Comparison of ENCODE assay signal across 15 cellular contexts in genomic region chr10:132353456-132354355, GRCh38. TPM values are rescaled to one million over a fixed set of nuclear protein-coding genes. Genes with fewer than 3 reads are reported as not detected.
DNase-seq lines count a peak whose midpoint lies in the region; ATAC-seq and TF ChIP-seq lines count a peak whose summit lies in the region.
"Had no signal": no experiment of that assay in that cellular context is flagged by ENCODE, and none has a peak within 500 bp of the region (broad histone marks: within the 10 kb centered on the region; RNA-seq: fewer than 3 reads in every experiment).

No MANE protein-coding gene starts in this region.

- H3K23ac ChIP-seq in neuronal stem cell (ENCODE audit: low read depth, low read length, poor library complexity): no peak overlapping the region

- H3K27ac Mint-ChIP-seq in activated naive CD8-positive, alpha-beta T cell treated with anti-CD3 and anti-CD28 coated beads, Interleukin-2, amount 10 ng/mL, durations not matched to agents 7 days and 5 days: peak overlapping the region; percentile 6
- no peak overlapping the region for H3K27ac Mint-ChIP-seq in activated naive CD8-positive, alpha-beta T cell treated with anti-CD3 and anti-CD28 coated beads for 36 hours
- H3K27ac Mint-ChIP-seq in chondrocyte (ENCODE audit: unreplicated experiment): no peak overlapping the region
- no peak overlapping the region for H3K27ac Mint-ChIP-seq in T-helper 2 cell treated with Interferon-gamma antibody and Interleukin-4, amounts not matched to agents 5 μg/mL and 100 μg/mL, for 36 hours

- no CpG with 5 or more reads among the region's 20 CpGs for WGBS in neuronal stem cell (ENCODE audit: extremely low coverage in 2 of 2, insufficient read length in 2 of 2, insufficient replicate concordance in 1 of 2), 2 donors

- TF ChIP-seq CTCF in chondrocyte (IDR thresholded peaks at IDR 0.05): no peak
- no peak for TF ChIP-seq CTCF in upper lobe of right lung (IDR thresholded peaks at IDR 0.05)

- H4K8ac ChIP-seq in neuronal stem cell (ENCODE audit: low read depth, low read length): no peak overlapping the region

- H3K18ac ChIP-seq in neuronal stem cell (ENCODE audit: low read length): peak overlapping the region; percentile 18

- no peak overlapping the region for H3K4me2 ChIP-seq in neuronal stem cell (ENCODE audit: insufficient read depth, low read length, poor library complexity, severe bottlenecking)

- H3K4me1 ChIP-seq in neuronal stem cell (ENCODE audit: control insufficient read depth in 2 of 2, insufficient read depth in 1 of 2, low read depth in 1 of 2, low read length in 2 of 2): no peaks in the 10 kb centered on the region
- no peaks in the 10 kb centered on the region for H3K4me1 ChIP-seq in upper lobe of right lung
- H3K4me1 ChIP-seq: Caco-2 had no signal

- H3K4me3 ChIP-seq in neuronal stem cell (ENCODE audit: low read length in 2 of 2): no peak overlapping the region
- H3K4me3 ChIP-seq in upper lobe of right lung: no peak overlapping the region
- H3K4me3 ChIP-seq: MG63 had no signal

- H4K91ac ChIP-seq in neuronal stem cell (ENCODE audit: low read depth, low read length, poor library complexity): no peak overlapping the region

- intact Hi-C loops in upper lobe of right lung (cut with DNase I): loop anchor here (5.0 kb wide), 1 partner anchor 126 kb away; no protein-coding TSS in a partner anchor

- H3K36me3 ChIP-seq in neuronal stem cell (replicated peaks in 1 of 2; ENCODE audit: control insufficient read depth in 2 of 2, insufficient read depth in 2 of 2, low read length in 2 of 2) (peaks cover 0 to 43% of the 10 kb centered on the region in 2 donors), upper lobe of right lung (peaks cover 3% of the 10 kb centered on the region)
- H3K36me3 ChIP-seq: MG63 had no signal

- no peaks in the 10 kb centered on the region for H3K27me3 Mint-ChIP-seq in activated naive CD8-positive, alpha-beta T cell treated with anti-CD3 and anti-CD28 coated beads, Interleukin-2, amount 10 ng/mL, durations not matched to agents 7 days and 5 days
- H3K27me3 Mint-ChIP-seq in activated naive CD8-positive, alpha-beta T cell treated with anti-CD3 and anti-CD28 coated beads for 36 hours: no peaks in the 10 kb centered on the region
- H3K27me3 Mint-ChIP-seq in chondrocyte (ENCODE audit: low read depth): no peaks in the 10 kb centered on the region
- no peaks in the 10 kb centered on the region for H3K27me3 Mint-ChIP-seq in T-helper 2 cell treated with Interferon-gamma antibody and Interleukin-4, amounts not matched to agents 5 μg/mL and 100 μg/mL, for 36 hours (ENCODE audit: low read depth)

- H2AK5ac ChIP-seq in neuronal stem cell (ENCODE audit: low read depth, low read length): peak overlapping the region; percentile 74

- H2BK5ac ChIP-seq in neuronal stem cell (ENCODE audit: low read length): peak overlapping the region; percentile 35

- ATAC-seq in activated naive CD8-positive, alpha-beta T cell treated with anti-CD3 and anti-CD28 coated beads, Interleukin-2, amount 10 ng/mL, durations not matched to agents 7 days and 5 days (ENCODE audit: low read depth): no peak
- ATAC-seq in upper lobe of right lung: no peak

- H2BK12ac ChIP-seq in neuronal stem cell (ENCODE audit: low read length): no peak overlapping the region

- H3K4me1 Mint-ChIP-seq in activated naive CD8-positive, alpha-beta T cell treated with anti-CD3 and anti-CD28 coated beads, Interleukin-2, amount 10 ng/mL, durations not matched to agents 7 days and 5 days: peaks cover 2% of the 10 kb centered on the region
- H3K4me1 Mint-ChIP-seq in activated naive CD8-positive, alpha-beta T cell treated with anti-CD3 and anti-CD28 coated beads for 36 hours: peaks cover 2% of the 10 kb centered on the region
- no peaks in the 10 kb centered on the region for H3K4me1 Mint-ChIP-seq in chondrocyte (ENCODE audit: low read depth)
- H3K4me1 Mint-ChIP-seq in T-helper 2 cell treated with Interferon-gamma antibody and Interleukin-4, amounts not matched to agents 5 μg/mL and 100 μg/mL, for 36 hours (ENCODE audit: low read depth): no peaks in the 10 kb centered on the region

- peak overlapping the region; percentile 6 for H3K14ac ChIP-seq in neuronal stem cell (ENCODE audit: low read length)

- no peaks in the 10 kb centered on the region for H3K36me3 Mint-ChIP-seq in activated naive CD8-positive, alpha-beta T cell treated with anti-CD3 and anti-CD28 coated beads, Interleukin-2, amount 10 ng/mL, durations not matched to agents 7 days and 5 days
- peaks cover 2% of the 10 kb centered on the region for H3K36me3 Mint-ChIP-seq in activated naive CD8-positive, alpha-beta T cell treated with anti-CD3 and anti-CD28 coated beads for 36 hours
- H3K36me3 Mint-ChIP-seq in chondrocyte (ENCODE audit: low read depth): peaks cover 4% of the 10 kb centered on the region
- peaks cover 2% of the 10 kb centered on the region for H3K36me3 Mint-ChIP-seq in T-helper 2 cell treated with Interferon-gamma antibody and Interleukin-4, amounts not matched to agents 5 μg/mL and 100 μg/mL, for 36 hours (ENCODE audit: low read depth)

- H3K9me3 Mint-ChIP-seq in activated naive CD8-positive, alpha-beta T cell treated with anti-CD3 and anti-CD28 coated beads, Interleukin-2, amount 10 ng/mL, durations not matched to agents 7 days and 5 days: no peaks in the 10 kb centered on the region
- H3K9me3 Mint-ChIP-seq in activated naive CD8-positive, alpha-beta T cell treated with anti-CD3 and anti-CD28 coated beads for 36 hours: peaks cover 2% of the 10 kb centered on the region
- H3K9me3 Mint-ChIP-seq in chondrocyte (ENCODE audit: low read depth): no peaks in the 10 kb centered on the region
- peaks cover 4% of the 10 kb centered on the region for H3K9me3 Mint-ChIP-seq in T-helper 2 cell treated with Interferon-gamma antibody and Interleukin-4, amounts not matched to agents 5 μg/mL and 100 μg/mL, for 36 hours

- no peak overlapping the region for H3K9ac ChIP-seq in neuronal stem cell (ENCODE audit: low read depth, low read length, poor library complexity)

- POLR2A ChIA-PET in activated naive CD8-positive, alpha-beta T cell treated with anti-CD3 and anti-CD28 coated beads, Interleukin-2, amount 10 ng/mL, durations not matched to agents 7 days and 5 days (lab: Charles Lee): no interaction called here

- no peak overlapping the region for H2BK120ac ChIP-seq in neuronal stem cell (ENCODE audit: low read depth, low read length)

- H3K79me1 ChIP-seq in neuronal stem cell (ENCODE audit: low read depth, low read length): no peaks in the 10 kb centered on the region

- H2BK15ac ChIP-seq in neuronal stem cell (ENCODE audit: low read length): no peak overlapping the region

- H2AFZ ChIP-seq in neuronal stem cell (ENCODE audit: low read length): no peak overlapping the region

- H3K27me3 ChIP-seq in neuronal stem cell (ENCODE audit: control insufficient read depth in 3 of 3, insufficient read depth in 3 of 3, low read depth in 1 of 3, low read length in 3 of 3) (no peaks in the 10 kb centered on the region), upper lobe of right lung (no peaks in the 10 kb centered on the region)
- H3K27me3 ChIP-seq: MG63 had no signal

- no peaks in the 10 kb centered on the region for H3K9me3 ChIP-seq in neuronal stem cell (replicated peaks in 1 of 2; ENCODE audit: control insufficient read depth in 2 of 2, insufficient read depth in 1 of 2, low read depth in 1 of 2, low read length in 2 of 2)
- H3K9me3 ChIP-seq in upper lobe of right lung: no peaks in the 10 kb centered on the region
- H3K9me3 ChIP-seq: Caco-2, MG63 had no signal

- no peak overlapping the region for H3K27ac ChIP-seq in neuronal stem cell (replicated peaks; ENCODE audit: low read length)
- no peak overlapping the region for H3K27ac ChIP-seq in upper lobe of right lung
- H3K27ac ChIP-seq: C4-2B had no signal

- H3K4me3 Mint-ChIP-seq in activated naive CD8-positive, alpha-beta T cell treated with anti-CD3 and anti-CD28 coated beads, Interleukin-2, amount 10 ng/mL, durations not matched to agents 7 days and 5 days: no peak overlapping the region
- H3K4me3 Mint-ChIP-seq in activated naive CD8-positive, alpha-beta T cell treated with anti-CD3 and anti-CD28 coated beads for 36 hours: no peak overlapping the region
- no peak overlapping the region for H3K4me3 Mint-ChIP-seq in chondrocyte (ENCODE audit: unreplicated experiment)
- no peak overlapping the region for H3K4me3 Mint-ChIP-seq in T-helper 2 cell treated with Interferon-gamma antibody and Interleukin-4, amounts not matched to agents 5 μg/mL and 100 μg/mL, for 36 hours

- DNase-seq in activated naive CD8-positive, alpha-beta T cell treated with anti-CD3 and anti-CD28 coated beads, Interleukin-2, amount 10 ng/mL, durations not matched to agents 7 days and 5 days: no peak
- no peak for DNase-seq in activated naive CD8-positive, alpha-beta T cell treated with anti-CD3 and anti-CD28 coated beads for 36 hours
- DNase-seq in chondrocyte (ENCODE audit: low spot score): peak; percentile 90
- DNase-seq in neuronal stem cell (ENCODE audit: low spot score): no peak
- DNase-seq in upper lobe of right lung: peak; percentile 52
- DNase-seq in stimulated activated CD4-positive, alpha-beta T cell treated with anti-CD3 and anti-CD28 coated beads, Interleukin-4, amount 100 ng/mL, for 24 hours: no peak
- no peak for DNase-seq in T-helper 2 cell treated with Interferon-gamma antibody and Interleukin-4, amounts not matched to agents 5 μg/mL and 100 μg/mL, for 36 hours (ENCODE audit: low spot score)
- DNase-seq in EL: no peak
- DNase-seq: Caco-2, MG63, NCI-H1105, NCI-H187, NCI-H2171 treated with DMSO at 0.1 percent for 48 hours, SHP77 had no signal

- H3K4ac ChIP-seq in neuronal stem cell (ENCODE audit: low read length): no peak overlapping the region

RNA-seq across cellular contexts. Expression of gene LRRC27, which starts 21.7 kb away (rescaled TPM):
- total RNA-seq in activated naive CD8-positive, alpha-beta T cell treated with anti-CD3 and anti-CD28 coated beads, Interleukin-2, amount 10 ng/mL, durations not matched to agents 7 days and 5 days: 1 to 10 TPM; 4.7 to 6.3 TPM
- 1 to 10 TPM; 3.5 to 3.8 TPM for total RNA-seq in activated naive CD8-positive, alpha-beta T cell treated with anti-CD3 and anti-CD28 coated beads for 36 hours
- 10.2 to 14.4 TPM (median 13.2 TPM) in 3 replicates for total RNA-seq in chondrocyte
- polyA plus RNA-seq in neuronal stem cell (2013, experiment 1 of 2): 12.6 TPM
- 11.2 TPM for polyA plus RNA-seq in neuronal stem cell (2013, experiment 2 of 2)
- 6.3 TPM for total RNA-seq in upper lobe of right lung

RNA-seq across cellular contexts. Expression of gene PWWP2B, which starts 43.3 kb away (rescaled TPM):
- total RNA-seq in activated naive CD8-positive, alpha-beta T cell treated with anti-CD3 and anti-CD28 coated beads, Interleukin-2, amount 10 ng/mL, durations not matched to agents 7 days and 5 days: 10 to 100 TPM; 16.6 to 17.1 TPM
- 1 to 10 TPM; 2.9 to 3.1 TPM for total RNA-seq in activated naive CD8-positive, alpha-beta T cell treated with anti-CD3 and anti-CD28 coated beads for 36 hours
- total RNA-seq in chondrocyte (9.9 to 13.9 TPM (median 13.2 TPM) in 3 replicates), upper lobe of right lung (26.0 TPM)
- polyA plus RNA-seq in neuronal stem cell (2013, experiment 1 of 2): 2.1 TPM
- 2.0 TPM for polyA plus RNA-seq in neuronal stem cell (2013, experiment 2 of 2)

RNA-seq across cellular contexts. Expression of gene STK32C, which starts 46.0 kb away (rescaled TPM):
- 10 to 100 TPM; 12.5 TPM for total RNA-seq in activated naive CD8-positive, alpha-beta T cell treated with anti-CD3 and anti-CD28 coated beads, Interleukin-2, amount 10 ng/mL, durations not matched to agents 7 days and 5 days
- 10 to 100 TPM; 15.3 to 16.2 TPM for total RNA-seq in activated naive CD8-positive, alpha-beta T cell treated with anti-CD3 and anti-CD28 coated beads for 36 hours
- 15.8 to 17.9 TPM (median 17.2 TPM) in 3 replicates for total RNA-seq in chondrocyte
- polyA plus RNA-seq in neuronal stem cell (2013, experiment 1 of 2): 20.6 TPM
- 21.2 TPM for polyA plus RNA-seq in neuronal stem cell (2013, experiment 2 of 2)
- total RNA-seq in upper lobe of right lung: 13.2 TPM

Comparison
In these comparisons a context has a peak if more than half of its experiments do, and no peak if none do; other contexts are left out.
1. DNase-seq: peak in chondrocyte (single experiment) and upper lobe of right lung (single experiment); none in activated naive CD8-positive, alpha-beta T cell treated with anti-CD3 and anti-CD28 coated beads, Interleukin-2, amount 10 ng/mL, durations not matched to agents 7 days and 5 days (single experiment), activated naive CD8-positive, alpha-beta T cell treated with anti-CD3 and anti-CD28 coated beads for 36 hours (single experiment), neuronal stem cell (single experiment), stimulated activated CD4-positive, alpha-beta T cell treated with anti-CD3 and anti-CD28 coated beads, Interleukin-4, amount 100 ng/mL, for 24 hours (single experiment), T-helper 2 cell treated with Interferon-gamma antibody and Interleukin-4, amounts not matched to agents 5 μg/mL and 100 μg/mL, for 36 hours (single experiment) and EL (single experiment).